In the genomic region with DNA sequence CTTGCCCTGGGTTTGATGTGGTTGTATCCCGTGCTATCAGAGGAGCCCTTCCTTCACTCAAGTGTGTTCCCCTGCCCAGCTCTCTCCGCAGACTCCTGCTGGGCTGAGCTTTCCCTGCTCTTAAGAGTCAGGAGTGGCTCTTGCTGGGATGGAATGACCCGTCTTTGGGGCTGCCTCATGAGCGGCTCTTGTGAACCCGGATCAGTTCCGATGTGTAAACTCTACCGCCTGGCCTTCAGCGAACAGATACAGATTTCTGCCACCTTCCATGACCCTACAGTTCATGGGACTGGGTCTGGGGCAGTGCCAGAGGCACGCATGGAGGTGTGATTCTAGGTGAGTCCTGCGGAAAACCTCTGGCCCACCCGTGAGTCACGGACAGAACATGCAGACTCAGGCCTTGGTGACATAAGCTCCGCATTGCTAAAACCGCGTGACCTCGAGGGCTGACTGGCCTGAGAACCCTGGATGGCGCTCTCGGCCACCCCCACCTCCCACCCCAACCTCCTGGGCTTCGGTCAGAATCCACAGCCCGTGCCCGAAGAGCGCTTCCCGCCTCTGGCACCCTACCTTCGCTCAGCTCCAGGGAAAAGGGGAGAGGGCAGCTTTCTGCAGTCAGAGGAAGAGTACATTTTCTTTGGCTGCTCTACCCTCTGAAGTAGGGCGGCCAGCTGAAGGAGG, we compare ENCODE assay signal across 9 cellular contexts. TPM values are rescaled to one million over a fixed set of nuclear protein-coding genes. Genes with fewer than 3 reads are reported as not detected.
DNase-seq lines count a peak whose midpoint lies in the region; ATAC-seq and TF ChIP-seq lines count a peak whose summit lies in the region.
"Had no signal": no experiment of that assay in that cellular context is flagged by ENCODE, and none has a peak within 500 bp of the region (broad histone marks: within the 10 kb centered on the region; RNA-seq: fewer than 3 reads in every experiment).

No MANE protein-coding gene starts in this region.

- H4K91ac ChIP-seq in neuronal stem cell (ENCODE audit: low read depth, low read length, poor library complexity): no peak overlapping the region

- H3K9me3 Mint-ChIP-seq in WTC11: no peaks in the 10 kb centered on the region
- H3K9me3 Mint-ChIP-seq in HFFc6: no peaks in the 10 kb centered on the region

- intact Hi-C loops in heart right ventricle (cut with DNase I): loop anchor here in 8 of 10 donors (2.0 to 5.0 kb wide), 10 partner anchors 21 to 203 kb away; no protein-coding TSS in a partner anchor

- peak overlapping the region; percentile 4 for H2BK120ac ChIP-seq in neuronal stem cell (ENCODE audit: low read depth, low read length)

- H3K4ac ChIP-seq in neuronal stem cell (ENCODE audit: low read length): no peak overlapping the region

- WGBS in heart right ventricle, 2 donors: 48 to 75% methylated on average over 25 of the region's 25 CpGs
- WGBS in neuronal stem cell (ENCODE audit: extremely low coverage in 2 of 2, insufficient read length in 2 of 2, insufficient replicate concordance in 1 of 2), 2 donors: no CpG with 5 or more reads among the region's 25 CpGs

- no peak for TF ChIP-seq CTCF in C4-2B (conservative IDR thresholded peaks at IDR 0.05)
- no peak for TF ChIP-seq CTCF in WTC11 (IDR thresholded peaks at IDR 0.05)
- no peak for TF ChIP-seq CTCF in heart right ventricle (IDR thresholded peaks at IDR 0.05)
- no peak for TF ChIP-seq CTCF in HFFc6 (IDR thresholded peaks at IDR 0.05)

- peaks cover 1 to 54% (median 42%) of the 10 kb centered on the region in 9 donors for H3K4me1 ChIP-seq in heart right ventricle
- H3K4me1 ChIP-seq in neuronal stem cell (ENCODE audit: control insufficient read depth in 2 of 2, insufficient read depth in 1 of 2, low read depth in 1 of 2, low read length in 2 of 2): peaks cover 14 to 27% of the 10 kb centered on the region in 2 donors

- DNase-seq in WTC11 (ENCODE audit: low spot score): peak; percentile 22
- DNase-seq in heart right ventricle: peak in 1 of 2 donors; percentile 21
- DNase-seq in neuronal stem cell (ENCODE audit: low spot score): peak; percentile 27
- DNase-seq in AG08395 (ENCODE audit: low spot score): no peak
- DNase-seq in HFFc6: no peak
- no peak for DNase-seq in anterior cingulate cortex (lab: John Stamatoyannopoulos, UW)
- DNase-seq in NCI-H2029 (lab: John Stamatoyannopoulos, UW): no peak
- DNase-seq: NCI-H1436 had no signal

- H3K4me1 Mint-ChIP-seq in WTC11: peaks cover 23% of the 10 kb centered on the region
- 0 out of 2 replicates have a peak, but pooled peaks cover 4% of the 10 kb centered on the region for H3K4me1 Mint-ChIP-seq in HFFc6 (ENCODE audit: low read depth)

- no peak overlapping the region for H3K27ac Mint-ChIP-seq in WTC11
- no peak overlapping the region for H3K27ac Mint-ChIP-seq in HFFc6

- peak overlapping the region; percentile 91 for H2AFZ ChIP-seq in neuronal stem cell (ENCODE audit: low read length)

- peak overlapping the region; percentile 74 for H3K4me3 Mint-ChIP-seq in WTC11
- no peak overlapping the region for H3K4me3 Mint-ChIP-seq in HFFc6

- H3K23ac ChIP-seq in neuronal stem cell (ENCODE audit: low read depth, low read length, poor library complexity): no peak overlapping the region

- H3K36me3 Mint-ChIP-seq in WTC11 (no peaks in the 10 kb centered on the region), HFFc6 (ENCODE audit: low read depth) (no peaks in the 10 kb centered on the region)

- peak overlapping the region in 8 of 10 donors; percentile 77 to 98 (median 93) for H3K4me3 ChIP-seq in heart right ventricle
- no peak overlapping the region for H3K4me3 ChIP-seq in neuronal stem cell (ENCODE audit: low read length in 2 of 2)

- no peaks in the 10 kb centered on the region for H3K9me3 ChIP-seq in heart right ventricle
- H3K9me3 ChIP-seq in neuronal stem cell (replicated peaks in 1 of 2; ENCODE audit: control insufficient read depth in 2 of 2, insufficient read depth in 1 of 2, low read depth in 1 of 2, low read length in 2 of 2): peaks cover 0 to 7% of the 10 kb centered on the region in 2 donors

- peaks cover under 1% of the 10 kb centered on the region for H3K79me1 ChIP-seq in neuronal stem cell (ENCODE audit: low read depth, low read length)

- POLR2A ChIA-PET in WTC11 (lab: Charles Lee): interaction anchor here (0.5 to 0.6 kb wide), 3 partner anchors 10 to 110 kb away, joined by 4 to 7 read pairs (median 7); no protein-coding TSS in a partner anchor

- peak overlapping the region; percentile 68 for H2AK5ac ChIP-seq in neuronal stem cell (ENCODE audit: low read depth, low read length)

- H3K9ac ChIP-seq in neuronal stem cell (ENCODE audit: low read depth, low read length, poor library complexity): peak overlapping the region; percentile 61

- peak overlapping the region; percentile 41 for H2BK15ac ChIP-seq in neuronal stem cell (ENCODE audit: low read length)

- H3K27ac ChIP-seq in C4-2B (peak overlapping the region; percentile 99), heart right ventricle (peak overlapping the region in 8 of 10 donors; percentile 93 to 99 (median 97)), neuronal stem cell (replicated peaks; ENCODE audit: low read length) (peak overlapping the region; percentile 37)

- H3K27me3 Mint-ChIP-seq in WTC11 (ENCODE audit: low read depth) (peaks cover 90% of the 10 kb centered on the region), HFFc6 (ENCODE audit: insufficient read depth) (peaks cover 64% of the 10 kb centered on the region)

- peak; percentile 11 for ATAC-seq in WTC11
- ATAC-seq in heart right ventricle: peak in 3 of 8 donors; percentile 1 to 26 (median 9)

- no peak overlapping the region for H3K14ac ChIP-seq in neuronal stem cell (ENCODE audit: low read length)

- H2BK5ac ChIP-seq in neuronal stem cell (ENCODE audit: low read length): peak overlapping the region; percentile 42

- H3K18ac ChIP-seq in neuronal stem cell (ENCODE audit: low read length): peak overlapping the region; percentile 86

- H3K4me2 ChIP-seq in neuronal stem cell (ENCODE audit: insufficient read depth, low read length, poor library complexity, severe bottlenecking): peak overlapping the region; percentile 72

- H3K36me3 ChIP-seq in heart right ventricle (peaks cover 0 to 4% (median under 1%) of the 10 kb centered on the region in 9 donors), neuronal stem cell (replicated peaks in 1 of 2; ENCODE audit: control insufficient read depth in 2 of 2, insufficient read depth in 2 of 2, low read length in 2 of 2) (peaks cover under 1 to 3% of the 10 kb centered on the region in 2 donors)

- H3K27me3 ChIP-seq in heart right ventricle: peaks cover 0 to 20% (median 0%) of the 10 kb centered on the region in 7 donors
- H3K27me3 ChIP-seq in neuronal stem cell (ENCODE audit: control insufficient read depth in 3 of 3, insufficient read depth in 3 of 3, low read depth in 1 of 3, low read length in 3 of 3): no peaks in the 10 kb centered on the region

- CTCF ChIA-PET in WTC11 (lab: Charles Lee): interaction anchor here (1.0 to 4.0 kb wide), 9 partner anchors 15 to 205 kb away, joined by 3 to 29 read pairs (median 4); no protein-coding TSS in a partner anchor

- H2BK12ac ChIP-seq in neuronal stem cell (ENCODE audit: low read length): peak overlapping the region; percentile 96

- no peak overlapping the region for H4K8ac ChIP-seq in neuronal stem cell (ENCODE audit: low read depth, low read length)

TF ChIP-seq in WTC11, 78 proteins besides CTCF, POLR2A, EP300 and RAD21:
- TF ChIP-seq, protein P1, sequence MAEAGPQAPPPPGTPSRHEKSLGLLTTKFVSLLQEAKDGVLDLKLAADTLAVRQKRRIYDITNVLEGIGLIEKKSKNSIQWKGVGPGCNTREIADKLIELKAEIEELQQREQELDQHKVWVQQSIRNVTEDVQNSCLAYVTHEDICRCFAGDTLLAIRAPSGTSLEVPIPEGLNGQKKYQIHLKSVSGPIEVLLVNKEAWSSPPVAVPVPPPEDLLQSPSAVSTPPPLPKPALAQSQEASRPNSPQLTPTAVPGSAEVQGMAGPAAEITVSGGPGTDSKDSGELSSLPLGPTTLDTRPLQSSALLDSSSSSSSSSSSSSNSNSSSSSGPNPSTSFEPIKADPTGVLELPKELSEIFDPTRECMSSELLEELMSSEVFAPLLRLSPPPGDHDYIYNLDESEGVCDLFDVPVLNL (CRISPR knock-in tag; IDR thresholded peaks at IDR 0.05; ENCODE audit: borderline replicate concordance, low read depth): no peak

RNA-seq across cellular contexts. Expression of a gene that starts 1.3 kb away (rescaled TPM):
- total RNA-seq in WTC11 (2021) (0.34 to 0.57 TPM (median 0.55 TPM) in 3 replicates), heart right ventricle (100 to 1,000 TPM in 1 of 10 donors, 10 to 100 TPM in 9; 18.3 to 108 (median 72.9) TPM)
- 10 to 100 TPM; 21.1 to 39.6 TPM for polyA plus RNA-seq in heart right ventricle
- polyA plus RNA-seq in neuronal stem cell (2013, experiment 1 of 2): 18.2 TPM
- polyA plus RNA-seq in neuronal stem cell (2013, experiment 2 of 2): 19.2 TPM
- total RNA-seq in HFFc6 (2021; fragmentation: NEBNext Ultra II Directional; extraction: Animal tissue kit (Norgen Biotek cat#: 25700)): not detected

Comparison
In these comparisons a context has a peak if more than half of its experiments do, and no peak if none do; other contexts are left out.
1. H3K27ac ChIP-seq: peak in every context shown above with its lines; median percentile 99 in C4-2B; 97 in heart right ventricle; 37 in neuronal stem cell.
2. DNase-seq: peak in WTC11 (single experiment) and neuronal stem cell (single experiment); none in AG08395 (single experiment), HFFc6 (single experiment), anterior cingulate cortex (0 of 58) and NCI-H2029 (single experiment).
3. H3K4me3 ChIP-seq: peak in heart right ventricle (8 of 10); none in neuronal stem cell (0 of 2).
4. RNA of a gene that starts 1.3 kb away (total RNA-seq): 18.3 to 108 TPM in heart right ventricle; 0.34 to 0.57 TPM in WTC11 and not detected in HFFc6; every median in the first group is over 10 times any median in the second.